27 cellular contexts compared by ENCODE assay signal in the genomic region with DNA sequence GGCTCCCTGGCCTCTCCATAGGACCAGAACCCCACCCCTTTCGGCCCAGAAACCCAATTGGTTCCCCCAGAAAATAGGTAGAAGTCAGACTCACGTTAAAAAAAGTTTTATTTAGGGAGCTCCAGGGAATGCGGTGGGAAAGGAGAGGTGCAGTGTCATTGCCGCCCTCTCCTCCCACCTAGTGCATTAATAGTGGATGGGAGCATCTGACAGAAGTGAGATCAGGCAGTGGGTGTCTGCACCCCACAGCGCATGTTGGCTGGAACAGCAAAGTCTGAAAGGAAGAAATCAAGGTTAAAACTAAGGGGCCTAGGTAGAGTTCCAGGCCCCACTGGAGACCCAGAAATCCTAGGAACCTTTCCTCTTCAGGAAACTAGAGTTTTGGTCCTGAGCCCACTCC. TPM values are rescaled to one million over a fixed set of nuclear protein-coding genes. Genes with fewer than 3 reads are reported as not detected.
"Had no signal": no experiment of that assay in that cellular context is flagged by ENCODE, and none has a peak within 500 bp of the region (broad histone marks: within the 10 kb centered on the region; RNA-seq: fewer than 3 reads in every experiment).

No MANE protein-coding gene starts in this region.

- H3K4me3 Mint-ChIP-seq: activated CD4-positive, alpha-beta T cell treated with anti-CD3 and anti-CD28 coated beads for 36 hours; stimulated activated memory B cell treated with anti-CD40 and anti-IgM and Interleukin-4, amounts not matched to agents 10 μg/mL and 1 μg/mL and 100 μg/mL, for 72 hours had no signal

- H3K27ac Mint-ChIP-seq: activated CD4-positive, alpha-beta T cell treated with anti-CD3 and anti-CD28 coated beads for 36 hours; nephron had no signal

- H3K9me3 ChIP-seq: colonic mucosa, left lung, lower lobe of right lung, neutrophil, pancreas, prostate gland, sigmoid colon, stomach, thyroid gland, upper lobe of right lung had no signal

- H3K27me3 ChIP-seq: colonic mucosa, left lung, pancreas, sigmoid colon, stomach, thyroid gland, upper lobe of right lung had no signal

- H3K9me3 Mint-ChIP-seq: activated naive CD4-positive, alpha-beta T cell treated with anti-CD3 and anti-CD28 coated beads, Interleukin-2, amount 50 U/mL, for 72 hours; nephron; stimulated activated memory B cell treated with anti-CD40 and anti-IgM and Interleukin-4, amounts not matched to agents 10 μg/mL and 1 μg/mL and 100 μg/mL, for 72 hours had no signal

- H3K4me3 ChIP-seq: colonic mucosa, left lung, lower lobe of right lung, pancreas, prostate gland, sigmoid colon, stomach, thyroid gland, upper lobe of right lung had no signal

- DNase-seq: activated CD4-positive, alpha-beta T cell treated with anti-CD3 and anti-CD28 coated beads for 36 hours; activated CD4-positive, alpha-beta T cell treated with anti-CD3 and anti-CD28 coated beads, Interleukin-2, amount 50 U/mL, for 4 hours; activated CD4-positive, CD25-positive, alpha-beta regulatory T cell; activated CD8-positive, alpha-beta memory T cell treated with anti-CD3 and anti-CD28 coated beads, Interleukin-2, amount 50 U/mL, for 4 hours; activated naive CD4-positive, alpha-beta T cell; activated T-cell treated with anti-CD3 and anti-CD28 coated beads, Interleukin-2, amount 50 U/mL, for 1 hour; cerebellar nuclear complex; colonic mucosa; effector CD8-positive, alpha-beta T cell; left lung; lower lobe of right lung; mesendoderm; sigmoid colon; small intestine; stimulated activated CD4-positive, alpha-beta T cell treated with anti-CD3 and anti-CD28 coated beads, Interleukin-4, amount 100 ng/mL, for 4 hours; stimulated activated CD8-positive, alpha-beta memory T cell treated with anti-CD3 and anti-CD28 coated beads, Interleukin-4, amount 100 ng/mL, for 48 hours; stomach; thyroid gland; upper lobe of right lung had no signal

- H3K36me3 ChIP-seq: prostate gland had no signal

- H3K27me3 Mint-ChIP-seq: activated CD4-positive, alpha-beta T cell treated with anti-CD3 and anti-CD28 coated beads for 36 hours; stimulated activated memory B cell treated with anti-CD40 and anti-IgM and Interleukin-4, amounts not matched to agents 10 μg/mL and 1 μg/mL and 100 μg/mL, for 72 hours had no signal

- ATAC-seq: activated CD4-positive, alpha-beta T cell treated with anti-CD3 and anti-CD28 coated beads for 36 hours; activated naive CD4-positive, alpha-beta T cell treated with anti-CD3 and anti-CD28 coated beads, Interleukin-2, amount 50 U/mL, for 72 hours; left lung; lower lobe of right lung; pancreas; stimulated activated memory B cell treated with anti-CD40 and anti-IgM and Interleukin-4, amounts not matched to agents 10 μg/mL and 1 μg/mL and 100 μg/mL, for 72 hours; upper lobe of right lung had no signal

- H3K27ac ChIP-seq: colonic mucosa, left lung, lower lobe of right lung, neutrophil, pancreas, prostate gland, sigmoid colon, stomach, thyroid gland, upper lobe of right lung had no signal

RNA-seq across cellular contexts. Expression of a gene that starts 26.4 kb away (rescaled TPM):
- total RNA-seq: bronchial epithelial cell, epithelial cell of proximal tubule had no signal
